Comparison of ENCODE assay signal across 1 cellular context in the genomic region with DNA sequence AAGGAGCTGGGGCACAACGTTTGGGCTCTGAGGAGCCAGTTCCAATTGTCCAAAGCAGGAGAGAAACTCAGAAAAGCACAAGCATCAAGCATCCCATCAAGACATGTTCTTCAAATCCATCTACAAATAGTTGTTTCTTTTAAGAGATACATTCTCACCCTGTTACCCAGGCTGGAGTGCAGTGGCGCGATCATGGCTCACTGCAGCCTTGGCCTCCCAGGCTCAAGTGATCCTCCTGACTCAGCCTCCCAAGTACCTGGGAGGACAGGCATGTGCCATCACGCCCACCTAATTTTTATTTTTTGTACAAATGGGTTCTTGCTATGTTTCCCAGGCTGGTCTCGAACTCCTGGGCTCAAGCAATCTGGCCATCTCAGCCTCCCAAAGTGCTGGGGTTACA.
TF ChIP-seq lines count a peak whose summit lies in the region.

No MANE protein-coding gene starts in this region.

TF ChIP-seq in HepG2, 621 proteins besides CTCF, POLR2A, EP300 and RAD21:
- no peak for TF ChIP-seq ELF4 (CRISPR knock-in tag; IDR thresholded peaks at IDR 0.05; ENCODE audit: borderline replicate concordance)
- TF ChIP-seq ZNF264 (CRISPR knock-in tag; IDR thresholded peaks at IDR 0.05): no peak
- TF ChIP-seq SRF (IDR thresholded peaks at IDR 0.05; ENCODE audit: low read depth, low read length): no peak
- TF ChIP-seq NFIC (IDR thresholded peaks at IDR 0.05; ENCODE audit: low read length): no peak
- TF ChIP-seq, protein P1, sequence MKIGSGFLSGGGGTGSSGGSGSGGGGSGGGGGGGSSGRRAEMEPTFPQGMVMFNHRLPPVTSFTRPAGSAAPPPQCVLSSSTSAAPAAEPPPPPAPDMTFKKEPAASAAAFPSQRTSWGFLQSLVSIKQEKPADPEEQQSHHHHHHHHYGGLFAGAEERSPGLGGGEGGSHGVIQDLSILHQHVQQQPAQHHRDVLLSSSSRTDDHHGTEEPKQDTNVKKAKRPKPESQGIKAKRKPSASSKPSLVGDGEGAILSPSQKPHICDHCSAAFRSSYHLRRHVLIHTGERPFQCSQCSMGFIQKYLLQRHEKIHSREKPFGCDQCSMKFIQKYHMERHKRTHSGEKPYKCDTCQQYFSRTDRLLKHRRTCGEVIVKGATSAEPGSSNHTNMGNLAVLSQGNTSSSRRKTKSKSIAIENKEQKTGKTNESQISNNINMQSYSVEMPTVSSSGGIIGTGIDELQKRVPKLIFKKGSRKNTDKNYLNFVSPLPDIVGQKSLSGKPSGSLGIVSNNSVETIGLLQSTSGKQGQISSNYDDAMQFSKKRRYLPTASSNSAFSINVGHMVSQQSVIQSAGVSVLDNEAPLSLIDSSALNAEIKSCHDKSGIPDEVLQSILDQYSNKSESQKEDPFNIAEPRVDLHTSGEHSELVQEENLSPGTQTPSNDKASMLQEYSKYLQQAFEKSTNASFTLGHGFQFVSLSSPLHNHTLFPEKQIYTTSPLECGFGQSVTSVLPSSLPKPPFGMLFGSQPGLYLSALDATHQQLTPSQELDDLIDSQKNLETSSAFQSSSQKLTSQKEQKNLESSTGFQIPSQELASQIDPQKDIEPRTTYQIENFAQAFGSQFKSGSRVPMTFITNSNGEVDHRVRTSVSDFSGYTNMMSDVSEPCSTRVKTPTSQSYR (CRISPR knock-in tag; IDR thresholded peaks at IDR 0.05; ENCODE audit: borderline replicate concordance): no peak
- TF ChIP-seq ZNF770 (CRISPR knock-in tag; IDR thresholded peaks at IDR 0.05): peak; percentile 65
